8 cellular contexts compared by ENCODE assay signal in the genomic region with DNA sequence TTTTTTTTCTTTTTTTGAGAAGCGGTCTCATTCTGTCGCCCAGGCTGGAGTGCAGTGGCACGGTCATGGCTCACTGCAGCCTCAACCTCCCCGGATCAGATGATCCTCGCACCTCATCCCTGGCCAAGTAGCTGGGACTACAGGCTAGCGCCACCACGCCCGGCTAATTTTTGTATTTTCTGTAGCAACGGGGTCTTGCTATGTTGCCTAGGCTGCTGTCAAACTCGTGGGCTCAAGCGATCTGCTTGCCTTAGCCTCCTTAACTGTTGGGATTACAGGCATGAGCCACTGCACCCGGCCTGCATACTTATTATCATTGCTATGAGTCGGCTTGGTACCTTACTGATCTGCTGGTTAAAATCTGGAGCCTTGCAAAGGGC. TPM values are rescaled to one million over a fixed set of nuclear protein-coding genes. Genes with fewer than 3 reads are reported as not detected.
A peak's percentile ranks its signal among the peaks of the same experiment; 100 is the strongest.
DNase-seq lines count a peak whose midpoint lies in the region; ATAC-seq lines count a peak whose summit lies in the region.

No MANE protein-coding gene starts in this region.

- ATAC-seq in HG03565 (IDR thresholded peaks at IDR 0.05; ENCODE audit: unreplicated experiment): no peak

- H3K27me3 ChIP-seq in SJSA1 (replicated peaks) (no peaks in the 10 kb centered on the region), duodenal mucosa (ENCODE audit: control insufficient read depth in 1 of 2, insufficient read depth in 2 of 2, low read length in 2 of 2) (no peaks in the 10 kb centered on the region), mucosa of stomach (ENCODE audit: control insufficient read depth, insufficient read depth, low read length) (no peaks in the 10 kb centered on the region)

- peak; percentile 16 for DNase-seq in activated naive CD4-positive, alpha-beta T cell treated with Interleukin-2 at 50 U/mL for 16 hours
- no peak for DNase-seq in activated naive CD4-positive, alpha-beta T cell (lab: John Stamatoyannopoulos, UW)
- no peak for DNase-seq in SJSA1 (ENCODE audit: low read depth in 1 of 2, low spot score in 2 of 2)
- no peak for DNase-seq in SKM-1 treated with dmso at 0.1 percent for 144 hours (lab: John Stamatoyannopoulos, UW; ENCODE audit: unreplicated experiment)
- DNase-seq in central memory CD4-positive, alpha-beta T cell: no peak

- no peaks in the 10 kb centered on the region for H3K9me3 ChIP-seq in SJSA1 (replicated peaks)
- no peaks in the 10 kb centered on the region for H3K9me3 ChIP-seq in duodenal mucosa (ENCODE audit: control insufficient read depth in 1 of 2, low read length in 2 of 2)
- no peaks in the 10 kb centered on the region for H3K9me3 ChIP-seq in mucosa of stomach (ENCODE audit: control insufficient read depth, low read length)

- H3K4me1 ChIP-seq in SJSA1 (replicated peaks): peaks cover 7% of the 10 kb centered on the region
- H3K4me1 ChIP-seq in duodenal mucosa (ENCODE audit: control insufficient read depth in 1 of 2, insufficient read depth in 2 of 2, low read length in 2 of 2): peaks cover 20 to 21% of the 10 kb centered on the region in 2 donors
- peaks cover 12% of the 10 kb centered on the region for H3K4me1 ChIP-seq in mucosa of stomach (ENCODE audit: control insufficient read depth, insufficient read depth, low read length)

- H3K4me3 ChIP-seq in SJSA1 (peak overlapping the region; percentile 60), duodenal mucosa (ENCODE audit: low read depth in 1 of 2, low read length in 2 of 2) (peak overlapping the region; percentile 93 to 96), mucosa of stomach (ENCODE audit: low read length) (peak overlapping the region; percentile 40)

- H3K36me3 ChIP-seq in SJSA1: peaks cover 37% of the 10 kb centered on the region
- H3K36me3 ChIP-seq in duodenal mucosa (ENCODE audit: control insufficient read depth in 1 of 2, insufficient read depth in 2 of 2, low read length in 2 of 2): peaks cover 13 to 24% of the 10 kb centered on the region in 2 donors
- peaks cover 5% of the 10 kb centered on the region for H3K36me3 ChIP-seq in mucosa of stomach (ENCODE audit: control insufficient read depth, insufficient read depth, low read length)

- H3K9ac ChIP-seq in duodenal mucosa (ENCODE audit: low read depth in 1 of 2, low read length in 2 of 2) (peak overlapping the region; percentile 48 to 72), mucosa of stomach (ENCODE audit: low read length) (peak overlapping the region; percentile 63)

- H3K27ac ChIP-seq in SJSA1 (peak overlapping the region; percentile 81), duodenal mucosa (ENCODE audit: low read depth, low read length) (no peak overlapping the region)

RNA-seq across cellular contexts. Expression of a gene that starts 0.8 kb away (rescaled TPM):
- 172 and 186 TPM in 2 replicates for total RNA-seq in SJSA1 (2014; rRNA removed; shearing (Covaris generic))

RNA-seq across cellular contexts. Expression of a gene that starts 30.9 kb away (rescaled TPM):
- 16.3 and 25.1 TPM in 2 replicates for total RNA-seq in SJSA1 (2014; rRNA removed; shearing (Covaris generic))

RNA-seq across cellular contexts. Expression of a gene that starts 31.5 kb away (rescaled TPM):
- 9.6 and 11.0 TPM in 2 replicates for total RNA-seq in SJSA1 (2014; rRNA removed; shearing (Covaris generic))

Comparison
In these comparisons a context has a peak if more than half of its experiments do, and no peak if none do; other contexts are left out.
1. H3K4me3 ChIP-seq: peak in every context shown above with its lines; median percentile 94 in duodenal mucosa; 60 in SJSA1; 40 in mucosa of stomach.